In genomic region chr2:26735096-26735495, GRCh38 we compare ENCODE assay signal across 13 cellular contexts. TPM values are rescaled to one million over a fixed set of nuclear protein-coding genes. Genes with fewer than 3 reads are reported as not detected.
A peak's percentile ranks its signal among the peaks of the same experiment; 100 is the strongest.
DNase-seq lines count a peak whose midpoint lies in the region; ATAC-seq and TF ChIP-seq lines count a peak whose summit lies in the region.
"Had no signal": no experiment of that assay in that cellular context is flagged by ENCODE, and none has a peak within 500 bp of the region (broad histone marks: within the 10 kb centered on the region; RNA-seq: fewer than 3 reads in every experiment).

No MANE protein-coding gene starts in this region.

- DNase-seq in HFFc6 = peak; percentile 87
- DNase-seq in amniotic stem cell (lab: John Stamatoyannopoulos, UW) = peak; percentile 67
- DNase-seq in heart right ventricle = peak in 1 of 2 donors; percentile 37
- peak; percentile 92 for DNase-seq in stromal cell of bone marrow (ENCODE audit: low read depth)
- DNase-seq in stimulated activated naive CD8-positive, alpha-beta T cell treated with anti-CD3 and anti-CD28 coated beads, Interleukin-15, amount 100 ng/mL, for 72 hours = no peak
- DNase-seq in HAP-1 (ENCODE audit: low spot score in 2 of 2) = no peak
- DNase-seq in NCI-H1417 (lab: John Stamatoyannopoulos, UW) = no peak
- DNase-seq: activated CD4-positive, alpha-beta T cell treated with anti-CD3 and anti-CD28 coated beads, Interleukin-2, amount 50 U/mL, for 48 hours; DMS79 treated with DMSO at 0.1 percent for 48 hours; NCI-H69; stimulated activated CD4-positive, alpha-beta T cell treated with anti-CD3 and anti-CD28 coated beads, Interleukin-4, amount 100 ng/mL, for 1 hour; T-helper 1 cell had no signal

- H3K9me3 ChIP-seq in heart right ventricle (no peaks in the 10 kb centered on the region), HAP-1 (no peaks in the 10 kb centered on the region)

- peak overlapping the region in 1 of 10 donors; percentile 31 for H3K27ac ChIP-seq in heart right ventricle

- intact Hi-C loops in heart right ventricle (cut with DNase I) = loop anchor here in 1 of 10 donors (5.0 kb wide), 1 partner anchor 43 kb away; the partner anchor contains the start of gene KCNK3

- H3K36me3 ChIP-seq in heart right ventricle = no peaks in the 10 kb centered on the region
- no peaks in the 10 kb centered on the region for H3K36me3 ChIP-seq in HAP-1 (replicated peaks)

- H3K4me3 Mint-ChIP-seq in HFFc6 = no peak overlapping the region
- no peak overlapping the region for H3K4me3 Mint-ChIP-seq in stimulated activated naive CD8-positive, alpha-beta T cell treated with anti-CD3 and anti-CD28 coated beads, Interleukin-15, amount 100 ng/mL, for 72 hours
- H3K4me3 Mint-ChIP-seq: activated naive CD4-positive, alpha-beta T cell treated with anti-CD3 and anti-CD28 coated beads, Interleukin-2, amount 50 U/mL, for 24 hours had no signal

- in situ Hi-C loops in HAP-1 (cut with MboI; ENCODE audit: low sequenced_read_pairs) = no loop called here

- H3K27ac Mint-ChIP-seq in HFFc6 = peak overlapping the region; percentile 64; the same call in 1 of the 2 replicates
- H3K27ac Mint-ChIP-seq in stimulated activated naive CD8-positive, alpha-beta T cell treated with anti-CD3 and anti-CD28 coated beads, Interleukin-15, amount 100 ng/mL, for 72 hours = no peak overlapping the region
- H3K27ac Mint-ChIP-seq: activated naive CD4-positive, alpha-beta T cell treated with anti-CD3 and anti-CD28 coated beads, Interleukin-2, amount 50 U/mL, for 24 hours had no signal

- no peaks in the 10 kb centered on the region for H3K36me3 Mint-ChIP-seq in HFFc6 (ENCODE audit: low read depth)
- H3K36me3 Mint-ChIP-seq: activated naive CD4-positive, alpha-beta T cell treated with anti-CD3 and anti-CD28 coated beads, Interleukin-2, amount 50 U/mL, for 24 hours had no signal

- peaks cover 2 to 14% (median 8%) of the 10 kb centered on the region in 9 donors for H3K4me1 ChIP-seq in heart right ventricle
- no peaks in the 10 kb centered on the region for H3K4me1 ChIP-seq in HAP-1

- no peak for TF ChIP-seq CTCF in HFFc6 (IDR thresholded peaks at IDR 0.05)
- no peak for TF ChIP-seq CTCF in heart right ventricle (IDR thresholded peaks at IDR 0.05)

- H3K4me3 ChIP-seq in heart right ventricle = no peak overlapping the region
- no peak overlapping the region for H3K4me3 ChIP-seq in HAP-1

- 39 to 46% methylated on average over 5 of the region's 5 CpGs for WGBS in heart right ventricle, 2 donors

- peak; percentile 21 to 77 (median 63) for ATAC-seq in heart right ventricle
- no peak for ATAC-seq in stimulated activated naive CD8-positive, alpha-beta T cell treated with anti-CD3 and anti-CD28 coated beads, Interleukin-15, amount 100 ng/mL, for 72 hours

- peaks cover 9% of the 10 kb centered on the region for H3K4me1 Mint-ChIP-seq in HFFc6 (ENCODE audit: low read depth)
- peaks cover 4% of the 10 kb centered on the region for H3K4me1 Mint-ChIP-seq in stimulated activated naive CD8-positive, alpha-beta T cell treated with anti-CD3 and anti-CD28 coated beads, Interleukin-15, amount 100 ng/mL, for 72 hours
- H3K4me1 Mint-ChIP-seq: activated naive CD4-positive, alpha-beta T cell treated with anti-CD3 and anti-CD28 coated beads, Interleukin-2, amount 50 U/mL, for 24 hours had no signal

- H3K27me3 ChIP-seq in heart right ventricle = no peaks in the 10 kb centered on the region
- no peaks in the 10 kb centered on the region for H3K27me3 ChIP-seq in HAP-1 (ENCODE audit: low read depth)

- H3K27me3 Mint-ChIP-seq in HFFc6 (ENCODE audit: insufficient read depth) = peaks cover 2% of the 10 kb centered on the region; the same call in 1 of the 2 replicates
- H3K27me3 Mint-ChIP-seq in stimulated activated naive CD8-positive, alpha-beta T cell treated with anti-CD3 and anti-CD28 coated beads, Interleukin-15, amount 100 ng/mL, for 72 hours = peaks cover 11% of the 10 kb centered on the region

- H3K9me3 Mint-ChIP-seq in HFFc6 = no peaks in the 10 kb centered on the region
- H3K9me3 Mint-ChIP-seq in stimulated activated naive CD8-positive, alpha-beta T cell treated with anti-CD3 and anti-CD28 coated beads, Interleukin-15, amount 100 ng/mL, for 72 hours = no peaks in the 10 kb centered on the region
- H3K9me3 Mint-ChIP-seq: activated naive CD4-positive, alpha-beta T cell treated with anti-CD3 and anti-CD28 coated beads, Interleukin-2, amount 50 U/mL, for 24 hours had no signal

RNA-seq across cellular contexts. Expression of gene SLC35F6, which starts 29.0 kb away (rescaled TPM):
- 10 to 100 TPM; 34.1 to 44.5 (median 38.7) TPM for total RNA-seq in HFFc6 (2021; fragmentation: NEBNext Ultra II Directional; extraction: Animal tissue kit (Norgen Biotek cat#: 25700))
- 10 to 100 TPM; 17.1 to 36.2 (median 23.0) TPM for total RNA-seq in heart right ventricle
- polyA plus RNA-seq in heart right ventricle = 10 to 100 TPM; 13.2 to 17.2 TPM

RNA-seq across cellular contexts. Expression of gene KCNK3, which starts 42.6 kb away (rescaled TPM):
- not detected for total RNA-seq in HFFc6 (2021; fragmentation: NEBNext Ultra II Directional; extraction: Animal tissue kit (Norgen Biotek cat#: 25700))
- total RNA-seq in heart right ventricle = 1 to 10 TPM in 4 of 10 donors, under 1 TPM in 6; 0.19 to 6.8 (median 0.69) TPM
- 1 to 10 TPM; 1.2 to 3.3 TPM for polyA plus RNA-seq in heart right ventricle

RNA-seq across cellular contexts. Expression of gene CENPA, which starts 50.8 kb away (rescaled TPM):
- total RNA-seq in HFFc6 (2021; fragmentation: NEBNext Ultra II Directional; extraction: Animal tissue kit (Norgen Biotek cat#: 25700)) = 10 to 100 TPM in 5 of 6 experiments, 1 to 10 TPM in 1; 8.7 to 20.4 (median 17.5) TPM
- total RNA-seq in heart right ventricle = 10 to 100 TPM in 3 of 10 donors, 1 to 10 TPM in 4, under 1 TPM in 1, not detected in 2; 0.30 to 33.1 (median 6.1) TPM
- polyA plus RNA-seq in heart right ventricle = 1 to 10 TPM in 1 of 2 donors, under 1 TPM in 1; 0.25 to 1.5 TPM

Comparison
In these comparisons a context has a peak if more than half of its experiments do, and no peak if none do; other contexts are left out.
1. DNase-seq: peak in HFFc6 (single experiment), amniotic stem cell (single experiment) and stromal cell of bone marrow (single experiment); none in stimulated activated naive CD8-positive, alpha-beta T cell treated with anti-CD3 and anti-CD28 coated beads, Interleukin-15, amount 100 ng/mL, for 72 hours (0 of 2), HAP-1 (0 of 2) and NCI-H1417 (0 of 3).